30 cellular contexts compared by ENCODE assay signal in genomic region chr7:38123494-38123893, GRCh38.
"Had no signal": no experiment of that assay in that cellular context is flagged by ENCODE, and none has a peak within 500 bp of the region (broad histone marks: within the 10 kb centered on the region; RNA-seq: fewer than 3 reads in every experiment).

No MANE protein-coding gene starts in this region.

- H3K27ac Mint-ChIP-seq: activated CD4-positive, alpha-beta T cell treated with anti-CD3 and anti-CD28 coated beads, Interleukin-2, amount 10 ng/mL, durations not matched to agents 7 days and 5 days; activated CD8-positive, alpha-beta T cell treated with anti-CD3 and anti-CD28 coated beads, Interleukin-2, amount 10 ng/mL, durations not matched to agents 7 days and 5 days; activated naive CD4-positive, alpha-beta T cell treated with anti-CD3 and anti-CD28 coated beads, Interleukin-2, amount 50 U/mL, for 24 hours; activated naive CD8-positive, alpha-beta T cell treated with anti-CD3 and anti-CD28 coated beads, Interleukin-2, amount 10 ng/mL, durations not matched to agents 7 days and 5 days; activated T-cell treated with anti-CD3 and anti-CD28 coated beads, Interleukin-2, amount 50 U/mL, for 24 hours; activated T-helper 2 cell treated with anti-CD3 and anti-CD28 coated beads, Interferon-gamma antibody, Interleukin-2, Interleukin-4, amounts not matched to agents 10 μg/mL and 5 μg/mL and 100 μg/mL, durations not matched to agents 14 hours and 24 hours and 36 hours had no signal

- H3K4me3 Mint-ChIP-seq: activated CD4-positive, alpha-beta T cell treated with anti-CD3 and anti-CD28 coated beads, Interleukin-2, amount 10 ng/mL, durations not matched to agents 7 days and 5 days; activated CD8-positive, alpha-beta T cell treated with anti-CD3 and anti-CD28 coated beads, Interleukin-2, amount 10 ng/mL, durations not matched to agents 7 days and 5 days; activated naive CD4-positive, alpha-beta T cell treated with anti-CD3 and anti-CD28 coated beads, Interleukin-2, amount 50 U/mL, for 24 hours; activated naive CD8-positive, alpha-beta T cell treated with anti-CD3 and anti-CD28 coated beads, Interleukin-2, amount 10 ng/mL, durations not matched to agents 7 days and 5 days; activated T-cell treated with anti-CD3 and anti-CD28 coated beads, Interleukin-2, amount 50 U/mL, for 24 hours had no signal

- H3K4me1 ChIP-seq: ascending aorta, Peyer's patch had no signal

- H3K4me3 ChIP-seq: ascending aorta, cardiac muscle cell, MG63, Peyer's patch had no signal

- H3K36me3 Mint-ChIP-seq: activated naive CD4-positive, alpha-beta T cell treated with anti-CD3 and anti-CD28 coated beads, Interleukin-2, amount 50 U/mL, for 24 hours; activated naive CD8-positive, alpha-beta T cell treated with anti-CD3 and anti-CD28 coated beads, Interleukin-2, amount 10 ng/mL, durations not matched to agents 7 days and 5 days had no signal

- H3K36me3 ChIP-seq: ascending aorta, cardiac muscle cell, MG63, Peyer's patch had no signal

- H3K9me3 ChIP-seq: ascending aorta, MG63, Peyer's patch had no signal

- H3K4me1 Mint-ChIP-seq: activated CD4-positive, alpha-beta T cell treated with anti-CD3 and anti-CD28 coated beads, Interleukin-2, amount 10 ng/mL, durations not matched to agents 7 days and 5 days; activated naive CD4-positive, alpha-beta T cell treated with anti-CD3 and anti-CD28 coated beads, Interleukin-2, amount 50 U/mL, for 24 hours had no signal

- H3K27ac ChIP-seq: ascending aorta, cardiac muscle cell, Peyer's patch had no signal

- ATAC-seq: activated CD8-positive, alpha-beta T cell treated with anti-CD3 and anti-CD28 coated beads, Interleukin-2, amount 10 ng/mL, durations not matched to agents 7 days and 5 days; PC-3 had no signal

- H3K27me3 ChIP-seq: ascending aorta, cardiac muscle cell, MG63, Peyer's patch had no signal

- H3K9me3 Mint-ChIP-seq: activated naive CD4-positive, alpha-beta T cell treated with anti-CD3 and anti-CD28 coated beads, Interleukin-2, amount 50 U/mL, for 24 hours; activated T-helper 2 cell treated with anti-CD3 and anti-CD28 coated beads, Interferon-gamma antibody, Interleukin-2, Interleukin-4, amounts not matched to agents 10 μg/mL and 5 μg/mL and 100 μg/mL, durations not matched to agents 14 hours and 24 hours and 36 hours had no signal

- DNase-seq: activated CD4-positive, alpha-beta T cell treated with anti-CD3 and anti-CD28 coated beads, Interleukin-2, amount 10 ng/mL, durations not matched to agents 7 days and 5 days; activated CD4-positive, alpha-beta T cell treated with anti-CD3 and anti-CD28 coated beads, Interleukin-2, amount 50 U/mL, for 48 hours; activated CD8-positive, alpha-beta T cell treated with anti-CD3 and anti-CD28 coated beads, Interleukin-2, amount 10 ng/mL, durations not matched to agents 7 days and 5 days; activated gamma-delta T cell; activated naive CD4-positive, alpha-beta T cell treated with Interleukin-2 at 50 U/mL for 16 hours; activated naive CD8-positive, alpha-beta T cell treated with anti-CD3 and anti-CD28 coated beads, Interleukin-2, amount 10 ng/mL, durations not matched to agents 7 days and 5 days; activated T-cell treated with anti-CD3 and anti-CD28 coated beads, Interleukin-2, amount 50 U/mL, for 24 hours; amygdala; Kasumi-1; KG1; MG63; NCI-H1048; NCI-H1105 treated with DMSO at 0.1 percent for 48 hours; NCI-H1436; NCI-H1694; NCI-H1930; NCI-H2081 treated with DMSO at 0.1 percent for 48 hours; NCI-H226; NCI-H524 treated with DMSO at 0.1 percent for 48 hours; NK-92 treated with Interleukin-12 subunit alpha and Interleukin-12 subunit beta, amount 100 ng/mL, for 24 hours; PC-3; Peyer's patch; RPMI8226; SHP77 treated with DMSO at 0.1 percent for 48 hours; SW 1271; T1000 had no signal
